Comparison of ENCODE assay signal across 12 cellular contexts in genomic region chr9:72441296-72442211, GRCh38.
A peak's percentile ranks its signal among the peaks of the same experiment; 100 is the strongest.
DNase-seq lines count a peak whose midpoint lies in the region; ATAC-seq, FAIRE-seq and TF ChIP-seq lines count a peak whose summit lies in the region.
"Had no signal": no experiment of that assay in that cellular context is flagged by ENCODE, and none has a peak within 500 bp of the region (broad histone marks: within the 10 kb centered on the region; RNA-seq: fewer than 3 reads in every experiment).

No MANE protein-coding gene starts in this region.

- H3K9me1 ChIP-seq in endothelial cell of umbilical vein (replicated peaks; ENCODE audit: control insufficient read depth, extremely low read depth, insufficient read depth, low read length): no peaks in the 10 kb centered on the region

- no peak overlapping the region for H3K4me3 ChIP-seq in NT2/D1 (ENCODE audit: insufficient read length, low read depth)
- H3K4me3 ChIP-seq in endothelial cell of umbilical vein (replicated peaks in 1 of 3; ENCODE audit: insufficient read depth in 1 of 3, low read depth in 1 of 3, low read length in 3 of 3): no peak overlapping the region
- no peak overlapping the region for H3K4me3 ChIP-seq in neural progenitor cell
- no peak overlapping the region for H3K4me3 ChIP-seq in prostate gland
- H3K4me3 ChIP-seq in stomach: no peak overlapping the region

- POLR2A ChIA-PET in endothelial cell of umbilical vein (lab: Charles Lee): interaction anchor here (0.6 to 2.1 kb wide), 2 partner anchors 35 to 76 kb away, joined by 7 to 10 read pairs; partner anchors contain the start of gene ZFAND5

- peaks cover 3% of the 10 kb centered on the region for H3K27me3 Mint-ChIP-seq in neural progenitor cell (ENCODE audit: insufficient read depth, low read depth)
- H3K27me3 Mint-ChIP-seq: CD4-positive, CD25-positive, alpha-beta regulatory T cell had no signal

- CTCF ChIA-PET in endothelial cell of umbilical vein (lab: Charles Lee): no interaction called here

- intact Hi-C loops in endothelial cell of umbilical vein (cut with micrococcal nuclease) (loop anchor here (1.0 to 2.0 kb wide), 5 partner anchors 24 to 151 kb away; partner anchors contain the start of gene ZFAND5), prostate gland (cut with DNase I) (no loop called here), stomach (cut with DNase I; ENCODE audit: low total_unique reads) (no loop called here)

- H3K9me3 ChIP-seq in NT2/D1 (ENCODE audit: insufficient read depth, low read length): no peaks in the 10 kb centered on the region
- no peaks in the 10 kb centered on the region for H3K9me3 ChIP-seq in endothelial cell of umbilical vein (replicated peaks; ENCODE audit: control insufficient read depth, insufficient read depth, low read length)
- H3K9me3 ChIP-seq in neural progenitor cell (ENCODE audit: low read depth): no peaks in the 10 kb centered on the region
- no peaks in the 10 kb centered on the region for H3K9me3 ChIP-seq in prostate gland
- no peaks in the 10 kb centered on the region for H3K9me3 ChIP-seq in stomach

- peak overlapping the region; percentile 44 for H3K4me2 ChIP-seq in endothelial cell of umbilical vein (ENCODE audit: insufficient read depth, low read length)
- H3K4me2 ChIP-seq in neural progenitor cell: no peak overlapping the region
- H3K4me2 ChIP-seq: KMS-11 had no signal

- TF ChIP-seq POLR2A in endothelial cell of umbilical vein (IDR thresholded peaks at IDR 0.05; ENCODE audit: low read depth, low read length) (no peak), prostate gland (IDR thresholded peaks at IDR 0.05) (no peak), stomach (IDR thresholded peaks at IDR 0.05) (no peak)

- dilution Hi-C loops in endothelial cell of umbilical vein (cut with MboI; ENCODE audit: extremely low pct_ligation_motif_present, low sequenced_read_pairs): no loop called here

- H3K4me1 Mint-ChIP-seq in neural progenitor cell: peaks cover 17% of the 10 kb centered on the region

- H2AFZ ChIP-seq in endothelial cell of umbilical vein (ENCODE audit: low read depth, low read length): peak overlapping the region; percentile 60
- no peak overlapping the region for H2AFZ ChIP-seq in neural progenitor cell (replicated peaks)

- peaks cover 3% of the 10 kb centered on the region for H3K4me1 ChIP-seq in NT2/D1 (ENCODE audit: insufficient read depth, insufficient read length)
- H3K4me1 ChIP-seq in endothelial cell of umbilical vein (ENCODE audit: control insufficient read depth, extremely low read depth, insufficient read depth, low read length): peaks cover 26% of the 10 kb centered on the region
- peaks cover 13% of the 10 kb centered on the region for H3K4me1 ChIP-seq in neural progenitor cell
- no peaks in the 10 kb centered on the region for H3K4me1 ChIP-seq in prostate gland (replicated peaks)
- peaks cover 0 to 31% (median 0%) of the 10 kb centered on the region in 4 donors for H3K4me1 ChIP-seq in stomach

- BruUV-seq in endothelial cell of umbilical vein (replicated peaks; lab: Mats Ljungman, UMichigan): no TSS peak

- no peaks in the 10 kb centered on the region for H3K36me3 Mint-ChIP-seq in neural progenitor cell
- H3K36me3 Mint-ChIP-seq: CD4-positive, CD25-positive, alpha-beta regulatory T cell had no signal

- DNase-seq in EL (peak; percentile 41), NT2/D1 (ENCODE audit: low read depth, low spot score) (peak; percentile 56), endothelial cell of umbilical vein (ENCODE audit: low read depth, low spot score) (peak; percentile 43), neural progenitor cell (ENCODE audit: low spot score) (peak; percentile 28), prostate gland (ENCODE audit: low spot score) (no peak), stomach (no peak)
- DNase-seq: activated CD8-positive, alpha-beta memory T cell treated with anti-CD3 and anti-CD28 coated beads, Interleukin-2, amount 50 U/mL, for 48 hours; NCI-H2171 had no signal

- H3K9me3 Mint-ChIP-seq in neural progenitor cell: peaks cover 3% of the 10 kb centered on the region

- WGBS in prostate gland: 55% methylated on average over 4 of the region's 4 CpGs
- WGBS in stomach, 5 donors: 76 to 84% (median 81%) methylated on average over 4 of the region's 4 CpGs

- H3F3A ChIP-seq in neural progenitor cell (ENCODE audit: low read depth): no peaks in the 10 kb centered on the region

- H3K79me2 ChIP-seq in endothelial cell of umbilical vein (ENCODE audit: control insufficient read depth, insufficient read depth, low read length): no peaks in the 10 kb centered on the region
- no peaks in the 10 kb centered on the region for H3K79me2 ChIP-seq in neural progenitor cell (ENCODE audit: low read depth)

- H3K36me3 ChIP-seq in NT2/D1 (ENCODE audit: insufficient read depth, insufficient read length, low read length) (no peaks in the 10 kb centered on the region), endothelial cell of umbilical vein (ENCODE audit: control insufficient read depth in 2 of 2, extremely low read depth in 1 of 2, insufficient read depth in 2 of 2, low read length in 2 of 2) (no peaks in the 10 kb centered on the region), neural progenitor cell (no peaks in the 10 kb centered on the region), prostate gland (no peaks in the 10 kb centered on the region), stomach (no peaks in the 10 kb centered on the region)

- H4K20me1 ChIP-seq in endothelial cell of umbilical vein (replicated peaks; ENCODE audit: control insufficient read depth, extremely low read depth, insufficient read depth, low read length): no peaks in the 10 kb centered on the region
- no peaks in the 10 kb centered on the region for H4K20me1 ChIP-seq in neural progenitor cell (ENCODE audit: low read depth)

- no peak for ATAC-seq in HG03108 (IDR thresholded peaks at IDR 0.05; ENCODE audit: unreplicated experiment)
- no peak for ATAC-seq in GM18867 (IDR thresholded peaks at IDR 0.05; ENCODE audit: unreplicated experiment)

- no peak for TF ChIP-seq EP300 in stomach (IDR thresholded peaks at IDR 0.05)

- no peak overlapping the region for H3K9ac ChIP-seq in NT2/D1 (ENCODE audit: insufficient read length, low read depth)
- peak overlapping the region; percentile 52 for H3K9ac ChIP-seq in endothelial cell of umbilical vein (replicated peaks; ENCODE audit: extremely low read depth, insufficient read depth, low read length)
- H3K9ac ChIP-seq in neural progenitor cell: no peak overlapping the region
- H3K9ac ChIP-seq: KMS-11 had no signal

- H3K27me3 ChIP-seq in NT2/D1 (ENCODE audit: insufficient read depth, insufficient read length): no peaks in the 10 kb centered on the region
- H3K27me3 ChIP-seq in endothelial cell of umbilical vein (ENCODE audit: control insufficient read depth in 2 of 2, insufficient read depth in 2 of 2, low read length in 2 of 2): no peaks in the 10 kb centered on the region
- H3K27me3 ChIP-seq in neural progenitor cell: no peaks in the 10 kb centered on the region
- H3K27me3 ChIP-seq in prostate gland (replicated peaks; ENCODE audit: insufficient read depth): no peaks in the 10 kb centered on the region
- H3K27me3 ChIP-seq in stomach: no peaks in the 10 kb centered on the region

- TF ChIP-seq CTCF in endothelial cell of umbilical vein (IDR thresholded peaks at IDR 0.05; ENCODE audit: extremely low read depth in 1 of 2, insufficient read depth in 1 of 2, low read depth in 1 of 2, low read length in 2 of 2) (no peak), neural progenitor cell (IDR thresholded peaks at IDR 0.05) (no peak), prostate gland (IDR thresholded peaks at IDR 0.05) (no peak), stomach (IDR thresholded peaks at IDR 0.05) (no peak)

- peak; percentile 79 for FAIRE-seq in endothelial cell of umbilical vein (lab: Jason Lieb, UNC)

- H3K4me3 Mint-ChIP-seq in neural progenitor cell: no peak overlapping the region

- H3K27ac ChIP-seq in endothelial cell of umbilical vein (ENCODE audit: insufficient read depth, low read depth, low read length) (peak overlapping the region; percentile 92), neural progenitor cell (no peak overlapping the region), prostate gland (no peak overlapping the region), stomach (no peak overlapping the region)
- H3K27ac ChIP-seq: KMS-11 had no signal

- no peak overlapping the region for H3K27ac Mint-ChIP-seq in neural progenitor cell

TF ChIP-seq in endothelial cell of umbilical vein, 7 proteins besides CTCF, POLR2A, EP300 and RAD21:
- peak; percentile 73 for TF ChIP-seq FOS (IDR thresholded peaks at IDR 0.05; ENCODE audit: borderline replicate concordance, insufficient read depth, low read length)
- TF ChIP-seq GATA2 (IDR thresholded peaks at IDR 0.05; ENCODE audit: insufficient read depth, insufficient read length, low read depth, low read length): peak; percentile 43
- no peak for TF ChIP-seq MAX (IDR thresholded peaks at IDR 0.05; ENCODE audit: insufficient read depth, insufficient read length)

Comparison
In these comparisons a context has a peak if more than half of its experiments do, and no peak if none do; other contexts are left out.
1. DNase-seq: peak in EL (single experiment), NT2/D1 (single experiment), endothelial cell of umbilical vein (single experiment) and neural progenitor cell (single experiment); none in prostate gland (single experiment) and stomach (single experiment).